12 cellular contexts compared by ENCODE assay signal in the genomic region with DNA sequence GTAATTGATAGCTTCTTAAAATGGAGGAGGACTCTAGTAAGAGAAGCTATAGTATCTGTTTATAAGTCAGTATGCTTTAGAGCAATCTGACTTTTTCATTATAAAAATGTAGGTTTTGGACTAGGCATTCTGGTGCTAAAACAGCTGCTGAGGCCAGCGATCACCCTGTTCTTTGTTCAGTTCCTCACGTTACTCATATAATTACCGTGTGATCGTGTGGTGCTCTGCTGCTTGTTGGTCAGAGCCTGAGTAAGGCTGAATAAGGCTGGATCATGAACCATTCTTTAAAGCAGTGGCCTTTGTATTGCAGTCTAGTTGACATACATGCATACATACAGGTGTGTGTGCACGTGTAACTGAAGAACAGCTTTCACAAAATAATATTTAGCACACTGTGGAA. TPM values are rescaled to one million over a fixed set of nuclear protein-coding genes. Genes with fewer than 3 reads are reported as not detected.
DNase-seq lines count a peak whose midpoint lies in the region; ATAC-seq and TF ChIP-seq lines count a peak whose summit lies in the region.
"Had no signal": no experiment of that assay in that cellular context is flagged by ENCODE, and none has a peak within 500 bp of the region (broad histone marks: within the 10 kb centered on the region; RNA-seq: fewer than 3 reads in every experiment).

No MANE protein-coding gene starts in this region.

- no TSS peak for BruUV-seq in MCF 10A (replicated peaks; lab: Mats Ljungman, UMichigan)

- H3K9me3 ChIP-seq in breast epithelium: no peaks in the 10 kb centered on the region
- H3K9me3 ChIP-seq: heart right ventricle, testis had no signal

- peaks cover 0 to 5% of the 10 kb centered on the region in 2 donors for H3K4me1 ChIP-seq in breast epithelium

- no peak overlapping the region for H3K27ac ChIP-seq in breast epithelium
- H3K27ac ChIP-seq: heart right ventricle, testis had no signal

- in situ Hi-C loops in SK-MEL-5 (cut with HindIII; ENCODE audit: low pct_unique_long_range_greater_than_20kb, low sequenced_read_pairs): no loop called here

- no peaks in the 10 kb centered on the region for H3K27me3 Mint-ChIP-seq in MCF 10A (ENCODE audit: insufficient read depth, unreplicated experiment)

- no peaks in the 10 kb centered on the region for H3K27me3 ChIP-seq in breast epithelium
- H3K27me3 ChIP-seq: heart right ventricle, testis had no signal

- DNase-seq in MCF 10A (ENCODE audit: unreplicated experiment): no peak
- no peak for DNase-seq in breast epithelium (ENCODE audit: low spot score in 2 of 2)
- DNase-seq in SK-MEL-5 (ENCODE audit: low read depth, low spot score): peak; percentile 22
- DNase-seq in glomerular visceral epithelial cell (ENCODE audit: extremely low spot score): peak; percentile 11
- peak; percentile 34 for DNase-seq in stromal cell of bone marrow (ENCODE audit: low read depth)
- DNase-seq in GM20000 (ENCODE audit: low spot score): no peak
- DNase-seq: activated CD4-positive, alpha-beta T cell treated with anti-CD3 and anti-CD28 coated beads, Interleukin-2, amount 50 U/mL, for 48 hours; heart right ventricle; NCI-H1092 treated with DMSO at 0.1 percent for 48 hours; testis had no signal

- H3K4me3 ChIP-seq in breast epithelium: no peak overlapping the region
- H3K4me3 ChIP-seq: heart right ventricle, testis had no signal

- CTCF ChIA-PET in MCF 10A (lab: Yijun Ruan, JAX): no interaction called here

- H3K27ac Mint-ChIP-seq in MCF 10A (ENCODE audit: low read depth, unreplicated experiment): peak overlapping the region; percentile 46

- POLR2A ChIA-PET in MCF 10A (lab: Yijun Ruan, JAX): no interaction called here

- TF ChIP-seq CTCF in MCF 10A (IDR thresholded peaks at IDR 0.05; ENCODE audit: unreplicated experiment) (no peak), breast epithelium (IDR thresholded peaks at IDR 0.05) (no peak), GM20000 (IDR thresholded peaks at IDR 0.05; ENCODE audit: extremely low read depth, missing control alignments) (no peak)

- H3K4me1 Mint-ChIP-seq in MCF 10A (ENCODE audit: insufficient read depth, unreplicated experiment): peaks cover 35% of the 10 kb centered on the region

- ATAC-seq in HG03354 (IDR thresholded peaks at IDR 0.05; ENCODE audit: poor library complexity, severe bottlenecking, unreplicated experiment): no peak
- no peak for ATAC-seq in HG02885 (IDR thresholded peaks at IDR 0.05; ENCODE audit: poor library complexity, unreplicated experiment)

- no peaks in the 10 kb centered on the region for H3K9me3 Mint-ChIP-seq in MCF 10A (ENCODE audit: unreplicated experiment)

- no peak overlapping the region for H3K4me3 Mint-ChIP-seq in MCF 10A (ENCODE audit: unreplicated experiment)

- intact Hi-C loops in MCF 10A (cut with micrococcal nuclease) (no loop called here), breast epithelium (cut with DNase I; ENCODE audit: low total_unique reads) (loop anchor here (5.0 kb wide), 1 partner anchor 360 kb away; no protein-coding TSS in a partner anchor)

- peaks cover 61% of the 10 kb centered on the region for H3K36me3 Mint-ChIP-seq in MCF 10A (ENCODE audit: insufficient read depth, unreplicated experiment)

- TF ChIP-seq POLR2A in breast epithelium (IDR thresholded peaks at IDR 0.05): no peak

- H3K36me3 ChIP-seq in breast epithelium: no peaks in the 10 kb centered on the region

RNA-seq across cellular contexts. Expression of a gene that starts 25.2 kb away (rescaled TPM):
- total RNA-seq in MCF 10A (2022) (133 and 141 TPM in 2 replicates), breast epithelium (100 to 1,000 TPM; 192 to 255 (median 213) TPM)
- 240 and 257 TPM in 2 replicates for total RNA-seq in SK-MEL-5 (2014; rRNA removed; shearing (Covaris generic))
- 103 and 113 TPM in 2 replicates for polyA plus RNA-seq in SK-MEL-5 (2015; cell fraction: cytosol; rRNA removed)
- 35.4 and 46.2 TPM in 2 replicates for polyA plus RNA-seq in SK-MEL-5 (2015; cell fraction: nucleus; rRNA removed)

Comparison
In these comparisons a context has a peak if more than half of its experiments do, and no peak if none do; other contexts are left out.
1. DNase-seq: peak in SK-MEL-5 (single experiment), glomerular visceral epithelial cell (single experiment) and stromal cell of bone marrow (single experiment); none in MCF 10A (single experiment), breast epithelium (0 of 2) and GM20000 (single experiment).